8 cellular contexts compared by ENCODE assay signal in the genomic region with DNA sequence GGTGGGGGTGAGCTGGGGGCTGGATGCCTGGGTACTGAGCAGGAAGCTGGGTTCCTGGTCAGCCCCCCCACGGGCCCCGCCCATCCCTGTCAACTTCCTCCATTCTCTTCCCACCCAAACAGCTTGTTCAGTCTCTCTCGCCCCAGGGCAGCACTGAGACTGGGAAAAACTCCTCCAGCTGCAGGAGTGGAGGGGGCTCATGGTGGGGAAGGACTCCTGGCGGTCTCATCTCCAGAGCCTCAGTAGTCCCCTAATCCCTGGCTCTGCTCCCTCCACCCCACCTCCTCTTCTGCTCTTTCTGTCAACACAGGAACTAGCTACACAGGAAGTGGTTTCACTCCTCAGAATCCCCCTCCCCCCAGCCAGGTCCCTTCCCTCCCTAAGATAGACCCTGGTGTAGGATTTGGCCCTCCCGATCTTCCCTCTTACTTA. TPM values are rescaled to one million over a fixed set of nuclear protein-coding genes. Genes with fewer than 3 reads are reported as not detected.
DNase-seq lines count a peak whose midpoint lies in the region; ATAC-seq, FAIRE-seq and TF ChIP-seq lines count a peak whose summit lies in the region.

Gene GPSM3 (minus strand): TSS at position 36 of the 432 bp plus-strand sequence. CDS start 130 bp downstream, outside the sequence.

- H3K9me3 ChIP-seq in SK-N-SH, result no peaks in the 10 kb centered on the region
- H3K9me3 ChIP-seq in lung (ENCODE audit: control insufficient read depth in 2 of 2, insufficient read depth in 1 of 2, low read length in 1 of 2), result no peaks in the 10 kb centered on the region
- no peaks in the 10 kb centered on the region for H3K9me3 ChIP-seq in suprapubic skin

- H3F3A ChIP-seq in SK-N-SH (replicated peaks; ENCODE audit: insufficient read depth), result peaks cover 15% of the 10 kb centered on the region

- POLR2A ChIA-PET in SK-N-SH (lab: Yijun Ruan, JAX), result no interaction called here

- peaks cover 32% of the 10 kb centered on the region for H3K36me3 Mint-ChIP-seq in T-helper 1 cell treated with Interleukin-12 subunit alpha and Interleukin-12 subunit beta and Interleukin-4 antibody, amounts not matched to agents 30 μg/mL and 1 μg/mL, for 36 hours (ENCODE audit: low read depth)

- FAIRE-seq in RCC 7860 (lab: Jason Lieb, UNC), result no peak

- H3K9me3 Mint-ChIP-seq in T-helper 1 cell treated with Interleukin-12 subunit alpha and Interleukin-12 subunit beta and Interleukin-4 antibody, amounts not matched to agents 30 μg/mL and 1 μg/mL, for 36 hours, result no peaks in the 10 kb centered on the region

- H3K4me3 Mint-ChIP-seq in T-helper 1 cell treated with Interleukin-12 subunit alpha and Interleukin-12 subunit beta and Interleukin-4 antibody, amounts not matched to agents 30 μg/mL and 1 μg/mL, for 36 hours, result peak within 1 kb of the TSS; percentile 99

- H3K27ac Mint-ChIP-seq in T-helper 1 cell treated with Interleukin-12 subunit alpha and Interleukin-12 subunit beta and Interleukin-4 antibody, amounts not matched to agents 30 μg/mL and 1 μg/mL, for 36 hours, result peak within 1 kb of the TSS; percentile 98

- H3K4me1 ChIP-seq in SK-N-SH (ENCODE audit: control insufficient read depth in 1 of 2, insufficient read depth in 2 of 2, low read depth in 1 of 2, low read length in 1 of 2) (peaks cover 6 to 34% of the 10 kb centered on the region in 2 experiments; a peak in 1 of 4 replicates), lung (ENCODE audit: control insufficient read depth in 2 of 2, insufficient read depth in 2 of 2, low read length in 2 of 2) (peaks cover 0 to 16% of the 10 kb centered on the region in 2 donors), suprapubic skin (peaks cover 71% of the 10 kb centered on the region)

- H4K20me1 ChIP-seq in SK-N-SH (ENCODE audit: insufficient read depth), result no peaks in the 10 kb centered on the region

- H3K27ac ChIP-seq in SK-N-SH (ENCODE audit: low read depth in 2 of 2, low read length in 1 of 2) (peak within 1 kb of the TSS in 1 of 2 experiments; percentile 29; a peak in 1 of 4 replicates), lung (ENCODE audit: low read depth in 1 of 2, low read length in 1 of 2) (peak within 1 kb of the TSS; percentile 62 to 92), suprapubic skin (peak within 1 kb of the TSS; percentile 89)

- H3K27me3 Mint-ChIP-seq in T-helper 1 cell treated with Interleukin-12 subunit alpha and Interleukin-12 subunit beta and Interleukin-4 antibody, amounts not matched to agents 30 μg/mL and 1 μg/mL, for 36 hours (ENCODE audit: low read depth), result no peaks in the 10 kb centered on the region

- H3K4me3 ChIP-seq in SK-N-SH (ENCODE audit: low read depth in 2 of 2, low read length in 1 of 2) (no peak within 1 kb of the TSS), cardiac fibroblast (replicated peaks in 1 of 2; ENCODE audit: low read depth in 2 of 2, low read length in 2 of 2) (peak within 1 kb of the TSS in 1 of 2 donors; percentile 14), lung (no peak within 1 kb of the TSS), suprapubic skin (peak within 1 kb of the TSS; percentile 61)

- TF ChIP-seq RAD21 in SK-N-SH (IDR thresholded peaks at IDR 0.05; ENCODE audit: low read length), result no peak

- H2AFZ ChIP-seq in SK-N-SH (ENCODE audit: low read depth), result no peak within 1 kb of the TSS

- WGBS in SK-N-SH (ENCODE audit: low lambda C conversion rate), result 83% methylated on average over 4 of the region's 5 CpGs
- WGBS in lung, 2 donors, result 7 to 16% methylated on average over 5 of the region's 5 CpGs
- 39% methylated on average over 5 of the region's 5 CpGs for WGBS in suprapubic skin

- CTCF ChIA-PET in SK-N-SH (lab: Yijun Ruan, JAX), result interaction anchor here (1.6 kb wide), 1 partner anchor 74 kb away, joined by 4 read pairs; no protein-coding TSS in a partner anchor

- H3K4me2 ChIP-seq in SK-N-SH, result 0 out of 2 replicates have a peak within 1 kb of the TSS, but pooled peaks have one; percentile 10

- H3K9me2 ChIP-seq in SK-N-SH, result no peaks in the 10 kb centered on the region

- H3K27me3 ChIP-seq in SK-N-SH (ENCODE audit: insufficient read depth), result no peaks in the 10 kb centered on the region
- no peaks in the 10 kb centered on the region for H3K27me3 ChIP-seq in lung (ENCODE audit: control insufficient read depth, insufficient read depth)
- no peaks in the 10 kb centered on the region for H3K27me3 ChIP-seq in suprapubic skin

- DNase-seq in SK-N-SH, result no peak
- DNase-seq in cardiac fibroblast (ENCODE audit: low read depth in 2 of 2), result peak; percentile 37 to 55
- DNase-seq in lung (ENCODE audit: low spot score), result no peak
- DNase-seq in suprapubic skin (ENCODE audit: low spot score in 2 of 2), result no peak
- no peak for DNase-seq in RCC 7860 (ENCODE audit: low spot score)
- no peak for DNase-seq in NCI-H2196 treated with DMSO at 0.1 percent for 48 hours (lab: John Stamatoyannopoulos, UW; ENCODE audit: unreplicated experiment)

- peaks cover 21% of the 10 kb centered on the region for H3K79me2 ChIP-seq in SK-N-SH (ENCODE audit: insufficient read depth)

- ATAC-seq in SK-N-SH treated with all-trans-retinoic acid at 6 μM for 48 hours (no peak), lung (ENCODE audit: insufficient read depth, low FRiP score) (no peak)

- H3K4me1 Mint-ChIP-seq in T-helper 1 cell treated with Interleukin-12 subunit alpha and Interleukin-12 subunit beta and Interleukin-4 antibody, amounts not matched to agents 30 μg/mL and 1 μg/mL, for 36 hours (ENCODE audit: low read depth), result peaks cover 40% of the 10 kb centered on the region

- no peak for TF ChIP-seq EP300 in SK-N-SH (IDR thresholded peaks at IDR 0.05; ENCODE audit: borderline replicate concordance in 1 of 2, low read depth in 1 of 2, low read length in 1 of 2)
- TF ChIP-seq EP300 in suprapubic skin (IDR thresholded peaks at IDR 0.05), result no peak

- no peak within 1 kb of the TSS for H3K9ac ChIP-seq in SK-N-SH

- no peak for TF ChIP-seq POLR2A in suprapubic skin (IDR thresholded peaks at IDR 0.05)

- H3K36me3 ChIP-seq in SK-N-SH (replicated peaks in 1 of 2; ENCODE audit: control insufficient read depth in 1 of 2, insufficient read depth in 2 of 2, low read length in 1 of 2) (peaks cover 1 to 2% of the 10 kb centered on the region in 2 experiments), lung (ENCODE audit: control insufficient read depth in 2 of 2, insufficient read depth in 2 of 2, low read length in 2 of 2) (peaks cover 0 to 4% of the 10 kb centered on the region in 2 donors), suprapubic skin (peaks cover 5% of the 10 kb centered on the region)

- TF ChIP-seq CTCF in SK-N-SH (IDR thresholded peaks at IDR 0.05) (no peak), cardiac fibroblast (IDR thresholded peaks at IDR 0.05; ENCODE audit: low read depth, low read length) (no peak), lung (IDR thresholded peaks at IDR 0.05; ENCODE audit: control extremely low read depth, extremely low read depth) (no peak), suprapubic skin (IDR thresholded peaks at IDR 0.05) (no peak)

TF ChIP-seq in SK-N-SH, 30 proteins besides CTCF, POLR2A, EP300 and RAD21:
- no peak for TF ChIP-seq MEF2A (IDR thresholded peaks at IDR 0.05; ENCODE audit: borderline replicate concordance, low read depth)
- TF ChIP-seq GABPA (IDR thresholded peaks at IDR 0.05; ENCODE audit: low read depth), result peak; percentile 35; the same call in 1 of the 2 replicates

TF ChIP-seq in SK-N-SH treated with all-trans-retinoic acid at 6 μM for 48 hours, 23 proteins besides CTCF, POLR2A, EP300 and RAD21 (continues in another document):
- TF ChIP-seq POU6F1 (CRISPR knock-in tag; IDR thresholded peaks at IDR 0.05; ENCODE audit: borderline replicate concordance, low read depth) (no peak), CSDC2 (CRISPR knock-in tag; IDR thresholded peaks at IDR 0.05) (no peak), ARNTL (CRISPR knock-in tag; IDR thresholded peaks at IDR 0.05; ENCODE audit: borderline replicate concordance, low read depth) (no peak), ZNF8 (CRISPR knock-in tag; IDR thresholded peaks at IDR 0.05) (no peak), ZNF70 (CRISPR knock-in tag; IDR thresholded peaks at IDR 0.05) (no peak), CREB5 (CRISPR knock-in tag; IDR thresholded peaks at IDR 0.05; ENCODE audit: low read depth) (no peak), PPARA (CRISPR knock-in tag; IDR thresholded peaks at IDR 0.05; ENCODE audit: borderline replicate concordance) (no peak), RARB (CRISPR knock-in tag; IDR thresholded peaks at IDR 0.05) (no peak)

RNA-seq across cellular contexts. Expression of gene GPSM3, which starts in this region (rescaled TPM):
- polyA plus RNA-seq in SK-N-SH (2012; rRNA removed) (1.5 and 1.9 TPM in 2 replicates), lung (100 to 1,000 TPM in 1 of 2 donors, 10 to 100 TPM in 1; 40.7 to 145 TPM)
- polyA plus RNA-seq in SK-N-SH (2012; cell fraction: cytosol; rRNA removed), result 0.93 and 1.2 TPM in 2 replicates
- polyA plus RNA-seq in SK-N-SH (2012; cell fraction: nucleus; rRNA removed), result 2.3 TPM in 2 replicates
- total RNA-seq in lung (10 to 100 TPM in 1 of 2 donors, 1 to 10 TPM in 1; 8.1 to 54.0 TPM), suprapubic skin (1 to 10 TPM; 4.8 to 5.5 (median 5.1) TPM)

Comparison
In these comparisons a context has a peak if more than half of its experiments do, and no peak if none do; other contexts are left out.
1. RNA of gene GPSM3 (polyA plus RNA-seq): 40.7 to 145 TPM in lung; 0.93 to 2.3 TPM in SK-N-SH; every median in the first group is over 10 times any median in the second.
2. DNase-seq: peak in cardiac fibroblast (2 of 2); none in SK-N-SH (single experiment), lung (single experiment), suprapubic skin (0 of 2), RCC 7860 (single experiment) and NCI-H2196 treated with DMSO at 0.1 percent for 48 hours (single experiment).